8 cellular contexts compared by ENCODE assay signal in genomic region chr11:8671242-8671641, GRCh38. TPM values are rescaled to one million over a fixed set of nuclear protein-coding genes. Genes with fewer than 3 reads are reported as not detected.
DNase-seq lines count a peak whose midpoint lies in the region; ATAC-seq, FAIRE-seq and TF ChIP-seq lines count a peak whose summit lies in the region.

No MANE protein-coding gene starts in this region.

- peaks cover 24% of the 10 kb centered on the region for H3K36me3 ChIP-seq in MG63
- H3K36me3 ChIP-seq in left lung = peaks cover 0 to 40% of the 10 kb centered on the region in 2 donors
- H3K36me3 ChIP-seq in transverse colon = no peaks in the 10 kb centered on the region
- H3K36me3 ChIP-seq in Caco-2 (ENCODE audit: control insufficient read depth, insufficient read depth, low read length) = peaks cover 2% of the 10 kb centered on the region

- H3K27me3 ChIP-seq in MG63 (no peaks in the 10 kb centered on the region), left lung (no peaks in the 10 kb centered on the region), transverse colon (no peaks in the 10 kb centered on the region), Caco-2 (replicated peaks; ENCODE audit: control insufficient read depth, insufficient read depth, low read length) (no peaks in the 10 kb centered on the region)

- CTCF ChIA-PET in A549 (lab: Yijun Ruan, JAX) = interaction anchor here (0.7 to 1.2 kb wide), 4 partner anchors 9 to 1062 kb away, joined by 3 to 5 read pairs (median 3); no protein-coding TSS in a partner anchor
- CTCF ChIA-PET in Caco-2 (lab: Charles Lee) = no interaction called here

- ATAC-seq in A549 (peak; percentile 90 to 96), left lung (peak; percentile 94), GM18520 (IDR thresholded peaks at IDR 0.05; ENCODE audit: unreplicated experiment) (no peak), GM19328 (IDR thresholded peaks at IDR 0.05; ENCODE audit: unreplicated experiment) (no peak)

- peaks cover 10% of the 10 kb centered on the region for H3K36me3 Mint-ChIP-seq in Caco-2 (ENCODE audit: insufficient read depth, unreplicated experiment)

- H3K27me3 Mint-ChIP-seq in Caco-2 (ENCODE audit: insufficient read depth, unreplicated experiment) = no peaks in the 10 kb centered on the region

- H3K9me3 Mint-ChIP-seq in Caco-2 (ENCODE audit: unreplicated experiment) = no peaks in the 10 kb centered on the region

- FAIRE-seq in A549 (lab: Jason Lieb, UNC) = no peak

- intact Hi-C loops in left lung (cut with DNase I) = no loop called here
- intact Hi-C loops in transverse colon (cut with DNase I; ENCODE audit: low total_unique reads) = no loop called here
- intact Hi-C loops in Caco-2 (cut with micrococcal nuclease; ENCODE audit: unreplicated experiment) = no loop called here

- H3K4me1 Mint-ChIP-seq in Caco-2 (ENCODE audit: low read depth, unreplicated experiment) = no peaks in the 10 kb centered on the region

- TF ChIP-seq EP300 in A549 (IDR thresholded peaks at IDR 0.05) = no peak
- no peak for TF ChIP-seq EP300 in transverse colon (IDR thresholded peaks at IDR 0.05; ENCODE audit: low read depth)

- in situ Hi-C loops in transverse colon (cut with MboI; ENCODE audit: low pct_ligation_motif_present in 1 of 4, low pct_unique_long_range_greater_than_20kb in 1 of 4, low sequenced_read_pairs in 3 of 4) = no loop called here

- whole genome bisulfite sequencing in A549 (ENCODE audit: missing lambda C conversion rate) = 44% methylated on average over 4 of the region's 4 CpGs
- 61 to 82% methylated on average over 4 of the region's 4 CpGs for WGBS in transverse colon (ENCODE audit: low coverage in 1 of 2), 2 donors

- DNase-seq in A549 (ENCODE audit: low read depth in 1 of 2, low spot score in 1 of 2) (peak in 1 of 2 experiments; percentile 48), MG63 (peak; percentile 88), coronary artery (ENCODE audit: low spot score) (no peak), left lung (peak in 1 of 2 donors; percentile 41), transverse colon (peak; percentile 14), Caco-2 (no peak)

- no peaks in the 10 kb centered on the region for H3K9me3 ChIP-seq in A549
- no peaks in the 10 kb centered on the region for H3K9me3 ChIP-seq in MG63
- no peaks in the 10 kb centered on the region for H3K9me3 ChIP-seq in left lung
- H3K9me3 ChIP-seq in transverse colon = no peaks in the 10 kb centered on the region
- no peaks in the 10 kb centered on the region for H3K9me3 ChIP-seq in Caco-2

- H3K4me2 ChIP-seq in A549 = peak overlapping the region; percentile 45

- peaks cover 16% of the 10 kb centered on the region for H3K4me1 ChIP-seq in A549
- H3K4me1 ChIP-seq in left lung = peaks cover 5 to 9% of the 10 kb centered on the region in 2 donors
- H3K4me1 ChIP-seq in transverse colon = peaks cover 6 to 15% (median 9%) of the 10 kb centered on the region in 4 donors
- H3K4me1 ChIP-seq in Caco-2 = no peaks in the 10 kb centered on the region

- no peak for TF ChIP-seq RAD21 in A549 (conservative IDR thresholded peaks at IDR 0.05 in 1 of 2, IDR thresholded peaks at IDR 0.05 in 1 of 2)

- H3K27ac Mint-ChIP-seq in Caco-2 (ENCODE audit: unreplicated experiment) = no peak overlapping the region

- no peak overlapping the region for H3K4me3 Mint-ChIP-seq in Caco-2 (ENCODE audit: unreplicated experiment)

- TF ChIP-seq POLR2A in A549 (IDR thresholded peaks at IDR 0.05; ENCODE audit: low read length) = no peak
- TF ChIP-seq POLR2A in transverse colon (IDR thresholded peaks at IDR 0.05) = no peak

- POLR2A ChIA-PET in A549 (lab: Yijun Ruan, JAX) (interaction anchor here (1.2 to 1.5 kb wide), 2 partner anchors 11 to 18 kb away, joined by 4 to 15 read pairs; partner anchors contain the start of genes RPL27A and TRIM66), Caco-2 (lab: Charles Lee) (no interaction called here)

- no peak overlapping the region for H3K4me3 ChIP-seq in A549
- no peak overlapping the region for H3K4me3 ChIP-seq in MG63
- H3K4me3 ChIP-seq in coronary artery = no peak overlapping the region
- H3K4me3 ChIP-seq in left lung = no peak overlapping the region
- H3K4me3 ChIP-seq in transverse colon = no peak overlapping the region
- no peak overlapping the region for H3K4me3 ChIP-seq in Caco-2 (ENCODE audit: low read depth, low read length)

- TF ChIP-seq CTCF in A549 (IDR thresholded peaks at IDR 0.05) = no peak
- no peak for TF ChIP-seq CTCF in coronary artery (IDR thresholded peaks at IDR 0.05)
- no peak for TF ChIP-seq CTCF in left lung (IDR thresholded peaks at IDR 0.05)
- TF ChIP-seq CTCF in transverse colon (IDR thresholded peaks at IDR 0.05) = no peak
- no peak for TF ChIP-seq CTCF in Caco-2 (IDR thresholded peaks at IDR 0.05; ENCODE audit: insufficient read depth in 1 of 2, low read depth in 1 of 2, low read length in 1 of 2, severe bottlenecking in 1 of 2, unreplicated experiment in 1 of 2)

- H3K27ac ChIP-seq in A549 (peak overlapping the region; percentile 54 to 74; a peak in 5 of 6 replicates), coronary artery (peak overlapping the region; percentile 43 to 83), left lung (peak overlapping the region; percentile 24 to 77), transverse colon (peak overlapping the region; percentile 59 to 82 (median 78))

- no TSS peak for BruUV-seq in Caco-2 (replicated peaks; lab: Mats Ljungman, UMichigan)

TF ChIP-seq in A549, 52 proteins besides CTCF, POLR2A, EP300 and RAD21:
- TF ChIP-seq HMGXB4 (CRISPR knock-in tag; IDR thresholded peaks at IDR 0.05; ENCODE audit: borderline replicate concordance) = no peak

RNA-seq across cellular contexts. Expression of gene TRIM66, which starts 11.2 kb away (rescaled TPM):
- polyA plus RNA-seq in A549 (2011; rRNA removed) (7.7 and 9.8 TPM in 2 replicates), A549 (2017; fragmentation: RNase III; extraction: RNeasy Plus Mini Kit Qiagen cat#74134 plus additional on column Dnase treatment) (2.5 to 3.3 TPM (median 3.0 TPM) in 3 replicates)
- polyA plus RNA-seq in A549 (2012; cell fraction: cytosol; rRNA removed) = 2.9 and 3.5 TPM in 2 replicates
- polyA plus RNA-seq in A549 (2012; cell fraction: nucleus; rRNA removed) = 16.9 and 21.1 TPM in 2 replicates
- 8.3 and 13.6 TPM in 2 replicates for polyA minus RNA-seq in A549 (2011; rRNA and poly(A)+ RNA removed)
- total RNA-seq in MG63 (2014; rRNA removed; shearing (Covaris generic); ENCODE audit: low replicate concordance) = 0.74 and 1.4 TPM in 2 replicates
- total RNA-seq in left lung (10 to 100 TPM in 1 of 2 donors, 1 to 10 TPM in 1; 7.3 to 14.3 TPM), transverse colon (10 to 100 TPM; 11.7 to 19.7 (median 14.3) TPM), Caco-2 (2022) (18.4 and 21.1 TPM in 2 replicates)

RNA-seq across cellular contexts. Expression of gene RPL27A, which starts 11.3 kb away (rescaled TPM):
- polyA plus RNA-seq in A549 (2011; rRNA removed) = 798 and 804 TPM in 2 replicates
- 609 and 694 TPM in 2 replicates for polyA plus RNA-seq in A549 (2012; cell fraction: cytosol; rRNA removed)
- polyA plus RNA-seq in A549 (2012; cell fraction: nucleus; rRNA removed) = 195 and 210 TPM in 2 replicates
- polyA plus RNA-seq in A549 (2017; fragmentation: RNase III; extraction: RNeasy Plus Mini Kit Qiagen cat#74134 plus additional on column Dnase treatment) = 3,543 to 3,937 TPM (median 3,631 TPM) in 3 replicates
- polyA minus RNA-seq in A549 (2011; rRNA and poly(A)+ RNA removed) = 298 and 338 TPM in 2 replicates
- 1,350 and 4,050 TPM in 2 replicates for total RNA-seq in MG63 (2014; rRNA removed; shearing (Covaris generic); ENCODE audit: low replicate concordance)
- total RNA-seq in left lung = 100 to 1,000 TPM; 724 to 741 TPM
- total RNA-seq in transverse colon = 100 to 1,000 TPM; 462 to 843 (median 770) TPM
- total RNA-seq in Caco-2 (2022) = 1,008 and 1,047 TPM in 2 replicates

Comparison
In these comparisons a context has a peak if more than half of its experiments do, and no peak if none do; other contexts are left out.
1. ATAC-seq: peak in A549 (2 of 2) and left lung (single experiment); none in GM18520 (single experiment) and GM19328 (single experiment).
2. DNase-seq: peak in MG63 (single experiment) and transverse colon (single experiment); none in coronary artery (single experiment) and Caco-2 (0 of 2).
3. Peak in every context shown above with its lines, with median percentiles within 50 percentile points of each other: H3K27ac ChIP-seq.